In the genomic region with DNA sequence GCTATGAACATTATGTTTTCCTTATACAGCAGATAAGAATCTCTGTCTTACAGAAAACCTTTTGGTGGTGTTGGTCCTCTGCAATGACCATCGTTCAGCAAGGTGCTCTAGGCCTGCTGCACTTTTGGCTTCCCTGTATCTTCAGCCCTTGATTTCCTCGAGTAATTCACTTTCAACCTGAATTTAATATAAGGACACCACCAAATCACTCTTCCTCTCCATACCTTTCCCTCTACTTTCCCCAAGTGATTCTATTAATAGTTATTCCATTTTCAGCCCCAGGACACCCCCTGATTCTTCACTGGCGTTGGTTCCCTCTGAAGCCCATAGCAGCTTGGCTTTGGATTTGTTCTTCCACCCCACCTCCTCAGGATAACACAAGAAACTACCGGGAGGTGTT, we compare ENCODE assay signal across 16 cellular contexts.
DNase-seq lines count a peak whose midpoint lies in the region; ATAC-seq and TF ChIP-seq lines count a peak whose summit lies in the region.
"Had no signal": no experiment of that assay in that cellular context is flagged by ENCODE, and none has a peak within 500 bp of the region (broad histone marks: within the 10 kb centered on the region; RNA-seq: fewer than 3 reads in every experiment).

No MANE protein-coding gene starts in this region.

- no peaks in the 10 kb centered on the region for H3K27me3 Mint-ChIP-seq in activated naive CD4-positive, alpha-beta T cell treated with anti-CD3 and anti-CD28 coated beads for 36 hours (ENCODE audit: low read depth)
- H3K27me3 Mint-ChIP-seq in activated naive CD8-positive, alpha-beta T cell treated with anti-CD3 and anti-CD28 coated beads for 36 hours: no peaks in the 10 kb centered on the region
- H3K27me3 Mint-ChIP-seq in stimulated activated naive CD8-positive, alpha-beta T cell treated with anti-CD3 and anti-CD28 coated beads, Interleukin-15, amount 100 ng/mL, for 72 hours: no peaks in the 10 kb centered on the region

- no peak for ATAC-seq in stimulated activated naive CD8-positive, alpha-beta T cell treated with anti-CD3 and anti-CD28 coated beads, Interleukin-15, amount 100 ng/mL, for 72 hours
- ATAC-seq in HG03442 (IDR thresholded peaks at IDR 0.05; ENCODE audit: unreplicated experiment): no peak

- no peaks in the 10 kb centered on the region for H3K9me3 Mint-ChIP-seq in activated naive CD4-positive, alpha-beta T cell treated with anti-CD3 and anti-CD28 coated beads for 36 hours
- no peaks in the 10 kb centered on the region for H3K9me3 Mint-ChIP-seq in activated naive CD8-positive, alpha-beta T cell treated with anti-CD3 and anti-CD28 coated beads for 36 hours
- no peaks in the 10 kb centered on the region for H3K9me3 Mint-ChIP-seq in stimulated activated naive CD8-positive, alpha-beta T cell treated with anti-CD3 and anti-CD28 coated beads, Interleukin-15, amount 100 ng/mL, for 72 hours
- H3K9me3 Mint-ChIP-seq: CD14-positive monocyte had no signal

- H3K9me3 ChIP-seq in SK-N-MC (ENCODE audit: low read depth, low read length): no peaks in the 10 kb centered on the region
- H3K9me3 ChIP-seq: Caco-2, MG63 had no signal

- no peak for TF ChIP-seq CTCF in brain microvascular endothelial cell (IDR thresholded peaks at IDR 0.05; ENCODE audit: low read depth, low read length, missing control alignments)

- intact Hi-C loops in activated naive CD4-positive, alpha-beta T cell treated with anti-CD3 and anti-CD28 coated beads for 36 hours (cut with micrococcal nuclease): loop anchor here (2.0 kb wide), 1 partner anchor 15 kb away; no protein-coding TSS in a partner anchor

- CTCF ChIA-PET in activated naive CD4-positive, alpha-beta T cell treated with anti-CD3 and anti-CD28 coated beads for 36 hours (lab: Charles Lee): interaction anchor here (0.7 kb wide), 1 partner anchor 554 kb away, joined by 3 read pairs; no protein-coding TSS in a partner anchor

- no peak for DNase-seq in activated naive CD4-positive, alpha-beta T cell treated with anti-CD3 and anti-CD28 coated beads for 36 hours
- no peak for DNase-seq in activated naive CD4-positive, alpha-beta T cell treated with anti-CD3 and anti-CD28 coated beads, Interleukin-2, amount 50 U/mL, for 16 hours
- DNase-seq in SK-N-MC (ENCODE audit: low read depth, low spot score) (no peak), brain microvascular endothelial cell (no peak)
- no peak for DNase-seq in activated naive CD8-positive, alpha-beta T cell treated with anti-CD3 and anti-CD28 coated beads for 36 hours
- no peak for DNase-seq in stimulated activated naive CD8-positive, alpha-beta T cell treated with anti-CD3 and anti-CD28 coated beads, Interleukin-15, amount 100 ng/mL, for 72 hours
- DNase-seq: Caco-2, DMS153, IMR-90, Karpas-422, MG63, NCI-H1092 treated with DMSO at 0.1 percent for 48 hours, NCI-H2081 treated with DMSO at 0.1 percent for 48 hours, NCI-H524 had no signal

- no peaks in the 10 kb centered on the region for H3K27me3 ChIP-seq in brain microvascular endothelial cell (replicated peaks)
- H3K27me3 ChIP-seq: MG63 had no signal

- no peak overlapping the region for H3K4me3 Mint-ChIP-seq in activated naive CD4-positive, alpha-beta T cell treated with anti-CD3 and anti-CD28 coated beads for 36 hours
- H3K4me3 Mint-ChIP-seq in activated naive CD8-positive, alpha-beta T cell treated with anti-CD3 and anti-CD28 coated beads for 36 hours: peak overlapping the region; percentile 44
- H3K4me3 Mint-ChIP-seq in stimulated activated naive CD8-positive, alpha-beta T cell treated with anti-CD3 and anti-CD28 coated beads, Interleukin-15, amount 100 ng/mL, for 72 hours: no peak overlapping the region
- H3K4me3 Mint-ChIP-seq: CD14-positive monocyte had no signal

- peaks cover 100% of the 10 kb centered on the region for H3K36me3 ChIP-seq in SK-N-MC (ENCODE audit: insufficient read depth, low read length)
- no peaks in the 10 kb centered on the region for H3K36me3 ChIP-seq in brain microvascular endothelial cell (replicated peaks)

- peak overlapping the region; percentile 3 for H3K27ac Mint-ChIP-seq in activated naive CD4-positive, alpha-beta T cell treated with anti-CD3 and anti-CD28 coated beads for 36 hours
- H3K27ac Mint-ChIP-seq in activated naive CD8-positive, alpha-beta T cell treated with anti-CD3 and anti-CD28 coated beads for 36 hours: peak overlapping the region; percentile 40
- peak overlapping the region; percentile 4 to 30 for H3K27ac Mint-ChIP-seq in stimulated activated naive CD8-positive, alpha-beta T cell treated with anti-CD3 and anti-CD28 coated beads, Interleukin-15, amount 100 ng/mL, for 72 hours

- H3K36me3 Mint-ChIP-seq in activated naive CD4-positive, alpha-beta T cell treated with anti-CD3 and anti-CD28 coated beads for 36 hours (ENCODE audit: low read depth): peaks cover 71% of the 10 kb centered on the region
- peaks cover 36% of the 10 kb centered on the region for H3K36me3 Mint-ChIP-seq in activated naive CD8-positive, alpha-beta T cell treated with anti-CD3 and anti-CD28 coated beads for 36 hours

- H3K4me1 Mint-ChIP-seq in activated naive CD4-positive, alpha-beta T cell treated with anti-CD3 and anti-CD28 coated beads for 36 hours (ENCODE audit: low read depth): peaks cover 12% of the 10 kb centered on the region
- peaks cover 2% of the 10 kb centered on the region for H3K4me1 Mint-ChIP-seq in activated naive CD8-positive, alpha-beta T cell treated with anti-CD3 and anti-CD28 coated beads for 36 hours
- H3K4me1 Mint-ChIP-seq in stimulated activated naive CD8-positive, alpha-beta T cell treated with anti-CD3 and anti-CD28 coated beads, Interleukin-15, amount 100 ng/mL, for 72 hours: no peaks in the 10 kb centered on the region
- H3K4me1 Mint-ChIP-seq: CD14-positive monocyte had no signal

- H3K27ac ChIP-seq in SK-N-MC: 0 out of 2 replicates have a peak overlapping the region, but pooled peaks have one; percentile 8
- H3K27ac ChIP-seq in brain microvascular endothelial cell: no peak overlapping the region

- H3K4me3 ChIP-seq in SK-N-MC (no peak overlapping the region), brain microvascular endothelial cell (ENCODE audit: low read depth, low read length) (no peak overlapping the region)
- H3K4me3 ChIP-seq: MG63 had no signal

- in situ Hi-C loops in brain microvascular endothelial cell (cut with HindIII; ENCODE audit: low pct_ligation_motif_present, low sequenced_read_pairs): no loop called here

- H3K9ac ChIP-seq in SK-N-MC (ENCODE audit: insufficient read length): no peak overlapping the region
